20 cellular contexts compared by ENCODE assay signal in the genomic region with DNA sequence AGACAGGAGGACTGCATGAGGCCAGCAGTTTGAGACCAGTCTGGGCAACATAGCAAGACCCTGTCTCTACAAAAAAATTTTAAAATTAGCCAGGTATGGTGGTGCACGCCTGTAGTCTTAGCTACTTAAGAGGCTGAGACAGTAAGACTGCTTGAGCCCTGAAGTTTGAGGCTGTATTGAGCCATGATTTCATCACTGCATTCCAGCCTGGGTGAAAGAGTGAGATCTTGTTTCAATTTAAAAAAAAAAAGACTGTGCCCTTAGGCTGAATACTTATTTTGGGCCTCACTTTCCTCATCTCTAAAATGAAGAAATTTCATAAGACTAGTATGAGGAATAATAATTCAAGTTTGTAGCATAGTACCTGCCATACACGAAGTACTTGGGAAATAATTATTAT. TPM values are rescaled to one million over a fixed set of nuclear protein-coding genes. Genes with fewer than 3 reads are reported as not detected.
DNase-seq lines count a peak whose midpoint lies in the region; TF ChIP-seq lines count a peak whose summit lies in the region.
"Had no signal": no experiment of that assay in that cellular context is flagged by ENCODE, and none has a peak within 500 bp of the region (broad histone marks: within the 10 kb centered on the region; RNA-seq: fewer than 3 reads in every experiment).

No MANE protein-coding gene starts in this region.

- BruUV-seq in A673 (replicated peaks; lab: Mats Ljungman, UMichigan): no TSS peak

- H3K4me1 ChIP-seq in A673 (ENCODE audit: insufficient read depth, low read length, poor library complexity, severe bottlenecking): no peaks in the 10 kb centered on the region

- CTCF ChIA-PET in A673 (lab: Charles Lee): no interaction called here

- no peak overlapping the region for H3K4me3 ChIP-seq in A673 (ENCODE audit: low read depth, low read length, poor library complexity, severe bottlenecking)
- H3K4me3 ChIP-seq: A549, K562, right atrium auricular region had no signal

- H3K36me3 ChIP-seq in A673 (ENCODE audit: insufficient read depth, low read length, poor library complexity, severe bottlenecking): no peaks in the 10 kb centered on the region
- H3K36me3 ChIP-seq: right atrium auricular region had no signal

- no peaks in the 10 kb centered on the region for H3K27me3 ChIP-seq in A673 (replicated peaks; ENCODE audit: insufficient read depth, low read depth, low read length, poor library complexity)
- H3K27me3 ChIP-seq: right atrium auricular region had no signal

- DNase-seq in A673 (ENCODE audit: low spot score): peak; percentile 23
- DNase-seq in GM04504 (ENCODE audit: low read depth): peak; percentile 52
- DNase-seq in amniotic stem cell (lab: John Stamatoyannopoulos, UW): peak; percentile 18
- DNase-seq in fibroblast of peridontal ligament (ENCODE audit: extremely low read depth): peak; percentile 93
- no peak for DNase-seq in iPS-NIHi11 (ENCODE audit: low spot score)
- no peak for DNase-seq in RPMI8226
- DNase-seq in stimulated activated CD4-positive, alpha-beta T cell treated with anti-CD3 and anti-CD28 coated beads, Interleukin-4, amount 100 ng/mL, for 24 hours: no peak
- no peak for DNase-seq in KG1 (lab: John Stamatoyannopoulos, UW)
- DNase-seq: activated CD4-positive, CD25-positive, alpha-beta regulatory T cell; activated CD8-positive, alpha-beta memory T cell treated with anti-CD3 and anti-CD28 coated beads for 24 hours; CD8-positive, alpha-beta memory T cell; cerebellar nuclear complex; DMS79 treated with DMSO at 0.1 percent for 48 hours; H9; NCI-H1105; nucleus accumbens; stimulated activated naive CD8-positive, alpha-beta T cell treated with anti-CD3 and anti-CD28 coated beads, Interleukin-15, Interleukin-2, amounts not matched to agents 100 U/mL and 50 U/mL, for 24 hours had no signal

- intact Hi-C loops in A673 (cut with micrococcal nuclease; ENCODE audit: unreplicated experiment): no loop called here

- H3K27ac ChIP-seq in A673 (ENCODE audit: low read depth, low read length, poor library complexity, severe bottlenecking): no peak overlapping the region
- H3K27ac ChIP-seq: right atrium auricular region had no signal

- TF ChIP-seq CTCF in A673 (conservative IDR thresholded peaks at IDR 0.05; ENCODE audit: low read depth, low read length): no peak

- POLR2A ChIA-PET in A673 (lab: Charles Lee; ENCODE audit: low non-redundant PET): no interaction called here

- H3K9me3 ChIP-seq in A673 (ENCODE audit: low read depth, low read length, poor library complexity, severe bottlenecking): no peaks in the 10 kb centered on the region
- H3K9me3 ChIP-seq: A549, right atrium auricular region had no signal

RNA-seq across cellular contexts. Expression of a gene that starts 6.9 kb away (rescaled TPM):
- total RNA-seq in A673 (2021): 0.39 and 1.0 TPM in 2 replicates

RNA-seq across cellular contexts. Expression of a gene that starts 41.0 kb away (rescaled TPM):
- 186 and 198 TPM in 2 replicates for total RNA-seq in A673 (2021)

Comparison
In these comparisons a context has a peak if more than half of its experiments do, and no peak if none do; other contexts are left out.
1. DNase-seq: peak in A673 (single experiment), GM04504 (single experiment), amniotic stem cell (single experiment) and fibroblast of peridontal ligament (single experiment); none in iPS-NIHi11 (single experiment), RPMI8226 (single experiment), stimulated activated CD4-positive, alpha-beta T cell treated with anti-CD3 and anti-CD28 coated beads, Interleukin-4, amount 100 ng/mL, for 24 hours (single experiment) and KG1 (single experiment).